In genomic region chr10:104925232-104925851, GRCh38 we compare ENCODE assay signal across 8 cellular contexts.
A peak's percentile ranks its signal among the peaks of the same experiment; 100 is the strongest.
DNase-seq lines count a peak whose midpoint lies in the region; TF ChIP-seq lines count a peak whose summit lies in the region.

No MANE protein-coding gene starts in this region.

- H3K9me3 ChIP-seq in HAP-1 (no peaks in the 10 kb centered on the region), OCI-LY3 (ENCODE audit: insufficient read depth, low read length) (no peaks in the 10 kb centered on the region), neural cell (ENCODE audit: low read length) (no peaks in the 10 kb centered on the region)

- no peak overlapping the region for H3K27ac ChIP-seq in OCI-LY3 (ENCODE audit: low read length)
- no peak overlapping the region for H3K27ac ChIP-seq in dorsolateral prefrontal cortex
- no peak overlapping the region for H3K27ac ChIP-seq in neural cell (ENCODE audit: low read length)

- H3K9ac ChIP-seq in OCI-LY3 (ENCODE audit: low read length) (no peak overlapping the region), neural cell (ENCODE audit: low read length) (no peak overlapping the region)

- H3K4me3 ChIP-seq in HAP-1 (no peak overlapping the region), OCI-LY3 (ENCODE audit: low read length) (no peak overlapping the region), dorsolateral prefrontal cortex (no peak overlapping the region), neural cell (ENCODE audit: low read length) (no peak overlapping the region)

- no peaks in the 10 kb centered on the region for H3F3A ChIP-seq in neural cell (ENCODE audit: insufficient read depth, low read length, poor library complexity, severe bottlenecking)

- H3K27me3 ChIP-seq in HAP-1 (ENCODE audit: low read depth) (no peaks in the 10 kb centered on the region), OCI-LY3 (ENCODE audit: low read depth, low read length) (no peaks in the 10 kb centered on the region), dorsolateral prefrontal cortex (no peaks in the 10 kb centered on the region), neural cell (ENCODE audit: insufficient read depth, low read depth, low read length) (no peaks in the 10 kb centered on the region)

- H3K36me3 ChIP-seq in HAP-1 (replicated peaks) = no peaks in the 10 kb centered on the region
- H3K36me3 ChIP-seq in OCI-LY3 (replicated peaks; ENCODE audit: low read depth, low read length) = no peaks in the 10 kb centered on the region
- H3K36me3 ChIP-seq in neural cell (ENCODE audit: insufficient read depth, low read length) = no peaks in the 10 kb centered on the region

- no peak overlapping the region for H2AFZ ChIP-seq in OCI-LY3 (ENCODE audit: low read depth, low read length)
- no peak overlapping the region for H2AFZ ChIP-seq in neural cell (ENCODE audit: low read depth, low read length)

- H3K4me2 ChIP-seq in OCI-LY3 (ENCODE audit: low read length) = peak overlapping the region; percentile 55
- no peak overlapping the region for H3K4me2 ChIP-seq in neural cell (ENCODE audit: low read length)

- DNase-seq in NCI-H345 (lab: John Stamatoyannopoulos, UW) = peak; percentile 33
- DNase-seq in NCI-H345 treated with DMSO at 0.1 percent for 48 hours (lab: John Stamatoyannopoulos, UW; ENCODE audit: unreplicated experiment) = no peak
- DNase-seq in HAP-1 (ENCODE audit: low spot score in 2 of 2) = peak; percentile 30 to 63
- peak in 3 of 10 donors; percentile 45 to 53 (median 49) for DNase-seq in dorsolateral prefrontal cortex
- no peak for DNase-seq in OCI-M2 (lab: John Stamatoyannopoulos, UW; ENCODE audit: unreplicated experiment)
- DNase-seq in NCI-H187 (lab: John Stamatoyannopoulos, UW) = no peak

- H4K20me1 ChIP-seq in OCI-LY3 (ENCODE audit: insufficient read depth, low read length) (no peaks in the 10 kb centered on the region), neural cell (ENCODE audit: insufficient read depth) (no peaks in the 10 kb centered on the region)

- H3K9me2 ChIP-seq in neural cell (ENCODE audit: insufficient read depth, low read length) = no peaks in the 10 kb centered on the region

- TF ChIP-seq RAD21 in neural cell (conservative IDR thresholded peaks at IDR 0.05) = peak; percentile 59

- H3K79me2 ChIP-seq in OCI-LY3 (ENCODE audit: low read length) (no peaks in the 10 kb centered on the region), neural cell (replicated peaks; ENCODE audit: insufficient read depth, low read length) (no peaks in the 10 kb centered on the region)

- intact Hi-C loops in dorsolateral prefrontal cortex (cut with DNase I) = loop anchor here (5.0 kb wide), 2 partner anchors 278 to 283 kb away; partner anchors contain the start of gene SORCS3 (in 1 of the 2)

- TF ChIP-seq CTCF in OCI-LY3 (IDR thresholded peaks at IDR 0.05; ENCODE audit: low read depth, low read length) (peak; percentile 68), dorsolateral prefrontal cortex (IDR thresholded peaks at IDR 0.05 in 54 of 56, conservative IDR thresholded peaks at IDR 0.05 in 2 of 56; ENCODE audit: low read depth in 1 of 56, partially characterized antibody in 56 of 56) (peak; percentile 37 to 78 (median 64)), neural cell (IDR thresholded peaks at IDR 0.05; ENCODE audit: poor library complexity, severe bottlenecking) (peak; percentile 65)

- in situ Hi-C loops in HAP-1 (cut with MboI; ENCODE audit: low sequenced_read_pairs) = no loop called here

- H3K4me1 ChIP-seq in HAP-1 = no peaks in the 10 kb centered on the region
- peaks cover 47% of the 10 kb centered on the region for H3K4me1 ChIP-seq in OCI-LY3 (ENCODE audit: low read length)

- no peak for TF ChIP-seq EP300 in neural cell (conservative IDR thresholded peaks at IDR 0.05; ENCODE audit: poor library complexity, severe bottlenecking)

TF ChIP-seq in neural cell, 6 proteins besides CTCF, POLR2A, EP300 and RAD21:
- no peak for TF ChIP-seq REST (IDR thresholded peaks at IDR 0.05; ENCODE audit: borderline replicate concordance)
- TF ChIP-seq SMC3 (conservative IDR thresholded peaks at IDR 0.05; ENCODE audit: poor library complexity) = peak; percentile 75

Comparison
In these comparisons a context has a peak if more than half of its experiments do, and no peak if none do; other contexts are left out.
1. DNase-seq: peak in NCI-H345 (single experiment) and HAP-1 (2 of 2); none in NCI-H345 treated with DMSO at 0.1 percent for 48 hours (single experiment), OCI-M2 (single experiment) and NCI-H187 (0 of 2).
2. Peak in every context shown above with its lines, with median percentiles within 50 percentile points of each other: CTCF ChIP-seq.